8 cellular contexts compared by ENCODE assay signal in the genomic region with DNA sequence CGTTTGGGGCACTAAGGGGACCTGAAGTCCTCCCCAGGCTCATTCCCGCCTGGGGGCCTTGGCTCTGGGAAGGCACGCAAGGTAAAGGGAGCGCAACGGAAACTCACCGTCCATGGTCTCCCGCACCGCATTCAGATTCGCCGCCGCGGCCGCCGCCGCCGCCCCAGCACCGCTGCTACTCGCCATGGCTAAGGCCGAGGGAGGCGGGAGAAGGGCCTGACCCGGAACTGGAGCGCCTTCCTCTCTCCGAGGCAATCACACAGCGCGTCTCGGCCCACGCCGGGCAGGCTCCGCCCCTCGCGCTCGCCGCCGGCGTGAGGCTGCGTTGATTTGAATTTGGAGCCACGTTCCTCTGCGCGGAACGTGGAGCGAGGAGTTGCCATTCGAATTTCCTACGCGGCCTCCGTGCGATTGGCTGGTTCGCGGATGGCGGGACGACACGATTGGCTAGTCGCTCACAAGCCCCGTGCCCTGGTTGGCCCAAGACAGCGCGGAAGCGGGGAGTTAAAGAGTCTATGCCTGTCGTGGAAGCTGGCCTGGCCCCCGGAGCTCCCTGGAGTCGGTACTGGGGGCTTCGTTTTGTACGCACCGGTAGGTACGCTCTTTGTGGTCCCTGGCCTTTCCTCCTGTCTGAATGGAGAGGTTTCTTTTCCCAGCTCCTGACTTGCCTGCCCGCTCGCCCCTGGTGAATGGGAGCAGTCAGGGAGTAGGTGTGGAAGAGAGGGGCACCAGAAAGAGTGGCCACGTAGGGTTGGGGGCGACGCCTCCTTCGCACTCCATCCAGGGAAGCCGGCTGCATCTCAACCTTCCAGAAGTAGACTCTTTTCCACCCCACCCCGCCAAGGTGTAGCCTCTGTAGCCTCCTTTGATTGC. TPM values are rescaled to one million over a fixed set of nuclear protein-coding genes. Genes with fewer than 3 reads are reported as not detected.
DNase-seq lines count a peak whose midpoint lies in the region; ATAC-seq lines count a peak whose summit lies in the region.

A gene (plus strand): TSS at position 507 of the 873 bp plus-strand sequence. CDS start 1,018 bp downstream, outside the sequence.
A gene with protein sequence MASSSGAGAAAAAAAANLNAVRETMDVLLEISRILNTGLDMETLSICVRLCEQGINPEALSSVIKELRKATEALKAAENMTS (minus strand): TSS at position 213 of the 873 bp plus-strand sequence. CDS start 27 bp downstream, at position 186.

- peaks cover 7 to 8% (median 7%) of the 10 kb centered on the region in 3 donors for H3K36me3 Mint-ChIP-seq in immature natural killer cell

- DNase-seq in AG20443 (ENCODE audit: low spot score), result peak; percentile 96
- peak; percentile 60 to 86 for DNase-seq in NCI-H446 (lab: John Stamatoyannopoulos, UW)
- peak; percentile 86 to 91 (median 88) for DNase-seq in activated CD4-positive, CD25-positive, alpha-beta regulatory T cell (lab: John Stamatoyannopoulos, UW)
- peak; percentile 96 for DNase-seq in central memory CD4-positive, alpha-beta T cell
- peak; percentile 95 to 96 (median 95) for DNase-seq in immature natural killer cell
- peak; percentile 98 for DNase-seq in smooth muscle cell of the brain vasculature (ENCODE audit: low read depth, low spot score)

- H3K27me3 Mint-ChIP-seq in immature natural killer cell (ENCODE audit: low read depth in 3 of 3), result peaks cover 5 to 9% (median 6%) of the 10 kb centered on the region in 3 donors

- no peaks in the 10 kb centered on the region for H3K9me3 Mint-ChIP-seq in immature natural killer cell

- peaks cover 41 to 72% of the 10 kb centered on the region in 2 donors for H3K4me1 Mint-ChIP-seq in immature natural killer cell

- peak within 1 kb of the TSS; percentile 89 to 96 (median 92) for H3K27ac Mint-ChIP-seq in immature natural killer cell

- ATAC-seq in GM19043 (IDR thresholded peaks at IDR 0.05; ENCODE audit: low read depth, unreplicated experiment) (peak; percentile 92), HG03354 (IDR thresholded peaks at IDR 0.05; ENCODE audit: poor library complexity, severe bottlenecking, unreplicated experiment) (peak; percentile 94)

- peak within 1 kb of the TSS; percentile 94 to 97 (median 97) for H3K4me3 Mint-ChIP-seq in immature natural killer cell

RNA-seq across cellular contexts. Expression of the first gene that starts in this region (rescaled TPM):
- 1 to 10 TPM; 6.2 to 9.7 (median 8.1) TPM for polyA plus RNA-seq in immature natural killer cell

RNA-seq across cellular contexts. Expression of the second gene that starts in this region (rescaled TPM):
- 10 to 100 TPM in 1 of 3 donors, 1 to 10 TPM in 2; 7.1 to 12.5 (median 8.5) TPM for polyA plus RNA-seq in immature natural killer cell

Comparison
In these comparisons a context has a peak if more than half of its experiments do, and no peak if none do; other contexts are left out.
1. Peak in every context shown above with its lines: DNase-seq and ATAC-seq.